14 cellular contexts compared by ENCODE assay signal in the genomic region with DNA sequence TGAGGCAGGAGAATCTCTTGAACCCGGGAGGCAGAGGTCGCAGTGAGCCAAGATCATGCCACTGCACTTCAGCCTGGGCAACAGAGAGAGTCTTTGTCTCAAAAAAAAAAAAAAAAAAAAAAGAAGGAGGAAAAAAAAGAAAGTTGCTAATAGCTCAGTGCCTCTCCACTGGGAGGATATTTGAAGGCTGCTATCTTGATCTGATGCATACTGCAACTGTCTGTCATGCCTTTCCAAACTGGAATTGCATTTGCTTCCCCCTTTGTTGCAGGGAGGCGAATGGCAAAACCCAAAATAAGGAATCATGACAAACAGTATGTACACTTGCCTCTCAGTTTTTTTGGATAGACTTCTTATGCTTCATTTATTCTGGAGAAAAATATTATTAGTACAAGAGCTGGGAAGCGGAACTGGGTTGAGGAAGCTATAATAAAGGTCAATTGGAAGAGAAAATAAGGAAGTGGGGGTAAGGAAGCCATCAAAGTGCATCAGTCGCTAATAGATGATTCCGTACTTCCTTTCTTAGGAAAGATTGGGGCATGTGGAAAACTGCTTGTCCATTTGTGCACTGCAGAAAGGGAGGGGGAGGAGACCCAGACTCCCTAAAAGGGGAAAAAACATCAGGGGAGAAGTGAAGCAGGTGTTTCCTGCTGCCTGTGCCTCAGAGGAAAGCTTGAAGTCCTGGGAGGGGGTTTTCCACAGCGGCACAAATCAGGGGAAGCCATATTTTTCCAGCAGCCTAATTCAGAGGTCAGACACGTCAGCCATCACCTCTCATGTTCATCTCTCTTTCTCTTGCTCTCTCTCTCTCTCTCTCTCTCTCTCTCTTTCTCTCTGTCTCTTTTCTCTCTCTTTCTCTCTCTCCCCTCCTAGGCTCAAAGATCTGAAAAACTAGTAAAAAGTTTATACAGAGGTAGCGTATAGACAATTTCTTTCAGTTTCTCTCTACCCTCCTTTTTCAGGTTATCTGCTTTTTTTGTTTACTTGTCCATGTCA.
DNase-seq lines count a peak whose midpoint lies in the region; ATAC-seq, FAIRE-seq and TF ChIP-seq lines count a peak whose summit lies in the region.
"Had no signal": no experiment of that assay in that cellular context is flagged by ENCODE, and none has a peak within 500 bp of the region (broad histone marks: within the 10 kb centered on the region; RNA-seq: fewer than 3 reads in every experiment).

No MANE protein-coding gene starts in this region.

- TF ChIP-seq POLR2A in GM12892 (IDR thresholded peaks at IDR 0.05; ENCODE audit: low read depth, low read length): no peak

- FAIRE-seq in GM12892 (lab: Jason Lieb, UNC): peak; percentile 21
- FAIRE-seq: H54, keratinocyte had no signal

- no peak overlapping the region for H2BK15ac ChIP-seq in mesenchymal stem cell (ENCODE audit: low read depth, poor library complexity, severe bottlenecking)

- 67% methylated on average over 8 of the region's 9 CpGs for WGBS in mesenchymal stem cell

- H3K18ac ChIP-seq in mesenchymal stem cell (ENCODE audit: low read depth in 1 of 2, low read length in 2 of 2): peak overlapping the region; percentile 23 to 91

- peaks cover 20% of the 10 kb centered on the region for H3K4me1 Mint-ChIP-seq in activated CD8-positive, alpha-beta T cell treated with anti-CD3 and anti-CD28 coated beads for 36 hours (ENCODE audit: low read depth)

- peak overlapping the region; percentile 43 to 91 (median 89) for H3K4me2 ChIP-seq in BLaER1 treated with 17β-estradiol and CSF1 and Interleukin-3, amounts not matched to agents 10 nM and 100 nM
- H3K4me2 ChIP-seq in mesenchymal stem cell (ENCODE audit: low read length, poor library complexity, severe bottlenecking): no peak overlapping the region

- peak overlapping the region; percentile 23 for H4K8ac ChIP-seq in mesenchymal stem cell (ENCODE audit: low read length)

- CTCF ChIA-PET in activated CD8-positive, alpha-beta T cell treated with anti-CD3 and anti-CD28 coated beads for 36 hours (lab: Charles Lee): interaction anchor here (1.2 to 1.4 kb wide), 2 partner anchors 350 to 463 kb away, joined by 3 to 5 read pairs; no protein-coding TSS in a partner anchor

- H3K4me1 ChIP-seq in BLaER1 treated with 17β-estradiol and CSF1 and Interleukin-3, amounts not matched to agents 10 nM and 100 nM: peaks cover 29 to 43% (median 38%) of the 10 kb centered on the region in 10 experiments
- peaks cover 4% of the 10 kb centered on the region for H3K4me1 ChIP-seq in mesenchymal stem cell (ENCODE audit: control insufficient read depth, insufficient read depth, low read depth, low read length)
- H3K4me1 ChIP-seq in HAP-1: peaks cover 7% of the 10 kb centered on the region; the same call in 1 of the 2 replicates

- peak overlapping the region in 2 of 11 experiments; percentile 5 to 12; a peak in 2 of 22 replicates for H3K27ac ChIP-seq in BLaER1 treated with 17β-estradiol and CSF1 and Interleukin-3, amounts not matched to agents 10 nM and 100 nM
- H3K27ac ChIP-seq in mesenchymal stem cell (ENCODE audit: low read length, poor library complexity, severe bottlenecking): no peak overlapping the region

- no peak overlapping the region for H3K23ac ChIP-seq in mesenchymal stem cell (ENCODE audit: low read length in 2 of 2)

- DNase-seq in GM12892 (ENCODE audit: insufficient read length): no peak
- peak; percentile 9 for DNase-seq in activated CD8-positive, alpha-beta T cell treated with anti-CD3 and anti-CD28 coated beads for 36 hours
- DNase-seq in mesenchymal stem cell: peak; percentile 52
- DNase-seq in HAP-1 (ENCODE audit: low spot score in 2 of 2): no peak
- no peak for DNase-seq in RKO (ENCODE audit: low spot score)
- DNase-seq: activated T-cell treated with anti-CD3 and anti-CD28 coated beads, Interleukin-2, amount 50 U/mL, for 4 hours; CD4-positive, alpha-beta T cell; central memory CD4-positive, alpha-beta T cell; NCI-H2029 had no signal

- H3K9ac ChIP-seq in BLaER1 treated with 17β-estradiol and CSF1 and Interleukin-3, amounts not matched to agents 10 nM and 100 nM: no peak overlapping the region
- H3K9ac ChIP-seq in mesenchymal stem cell (ENCODE audit: low read length): no peak overlapping the region

- H4K20me1 ChIP-seq in BLaER1 treated with 17β-estradiol and CSF1 and Interleukin-3, amounts not matched to agents 10 nM and 100 nM: peaks cover 0 to 41% (median 0%) of the 10 kb centered on the region in 11 experiments; a peak in 4 of 22 replicates

- H3K79me1 ChIP-seq in mesenchymal stem cell (replicated peaks; ENCODE audit: low read length, poor library complexity, severe bottlenecking): no peaks in the 10 kb centered on the region

- H2BK12ac ChIP-seq in mesenchymal stem cell (ENCODE audit: low read length in 2 of 2): peak overlapping the region; percentile 81 to 84

- no peaks in the 10 kb centered on the region for H3K36me3 ChIP-seq in BLaER1 treated with 17β-estradiol and CSF1 and Interleukin-3, amounts not matched to agents 10 nM and 100 nM
- H3K36me3 ChIP-seq in mesenchymal stem cell (ENCODE audit: control insufficient read depth in 1 of 2, insufficient read depth in 2 of 2, low read depth in 1 of 2, low read length in 2 of 2) (no peaks in the 10 kb centered on the region), HAP-1 (replicated peaks) (no peaks in the 10 kb centered on the region)

- H3K9me3 ChIP-seq in BLaER1 treated with 17β-estradiol and CSF1 and Interleukin-3, amounts not matched to agents 10 nM and 100 nM (replicated peaks in 1 of 11): peaks cover 0 to 5% (median 0%) of the 10 kb centered on the region in 11 experiments; a peak in 1 of 22 replicates
- H3K9me3 ChIP-seq in mesenchymal stem cell (ENCODE audit: control insufficient read depth, low read length) (no peaks in the 10 kb centered on the region), HAP-1 (no peaks in the 10 kb centered on the region)

- in situ Hi-C loops in HAP-1 (cut with MboI; ENCODE audit: low sequenced_read_pairs): no loop called here

- H3K27ac Mint-ChIP-seq in activated CD8-positive, alpha-beta T cell treated with anti-CD3 and anti-CD28 coated beads for 36 hours: peak overlapping the region; percentile 47
- H3K27ac Mint-ChIP-seq: CD4-positive, alpha-beta T cell had no signal

- H2AK5ac ChIP-seq in mesenchymal stem cell (ENCODE audit: low read length, severe bottlenecking): no peak overlapping the region

- ATAC-seq in activated CD8-positive, alpha-beta T cell treated with anti-CD3 and anti-CD28 coated beads for 36 hours: no peak
- no peak for ATAC-seq in HG02973 (IDR thresholded peaks at IDR 0.05; ENCODE audit: unreplicated experiment)
- no peak for ATAC-seq in GM18868 (IDR thresholded peaks at IDR 0.05; ENCODE audit: unreplicated experiment)
- ATAC-seq: activated T-cell treated with anti-CD3 and anti-CD28 coated beads, Interleukin-2, amount 50 U/mL, for 4 hours had no signal

- H3K4ac ChIP-seq in mesenchymal stem cell (ENCODE audit: low read depth in 1 of 2, low read length in 2 of 2): peak overlapping the region in 1 of 2 experiments; percentile 47

- H3K4me3 Mint-ChIP-seq in activated CD8-positive, alpha-beta T cell treated with anti-CD3 and anti-CD28 coated beads for 36 hours: peak overlapping the region; percentile 9
- H3K4me3 Mint-ChIP-seq: activated T-cell treated with anti-CD3 and anti-CD28 coated beads, Interleukin-2, amount 50 U/mL, for 4 hours; CD4-positive, alpha-beta T cell had no signal

- peaks cover 1% of the 10 kb centered on the region for H3K9me3 Mint-ChIP-seq in activated CD8-positive, alpha-beta T cell treated with anti-CD3 and anti-CD28 coated beads for 36 hours
- H3K9me3 Mint-ChIP-seq: activated T-cell treated with anti-CD3 and anti-CD28 coated beads, Interleukin-2, amount 50 U/mL, for 4 hours; CD4-positive, alpha-beta T cell had no signal

- intact Hi-C loops in activated CD8-positive, alpha-beta T cell treated with anti-CD3 and anti-CD28 coated beads for 36 hours (cut with micrococcal nuclease): no loop called here

- no peak overlapping the region for H2BK5ac ChIP-seq in mesenchymal stem cell (ENCODE audit: low read depth, low read length, poor library complexity, severe bottlenecking)

- no peak for TF ChIP-seq CTCF in activated CD8-positive, alpha-beta T cell treated with anti-CD3 and anti-CD28 coated beads for 36 hours (IDR thresholded peaks at IDR 0.05)

- no peak overlapping the region for H4K91ac ChIP-seq in mesenchymal stem cell (ENCODE audit: low read length)

- H2BK120ac ChIP-seq in mesenchymal stem cell (ENCODE audit: low read depth, low read length): peak overlapping the region; percentile 45

- peaks cover 4% of the 10 kb centered on the region for H3K27me3 Mint-ChIP-seq in activated CD8-positive, alpha-beta T cell treated with anti-CD3 and anti-CD28 coated beads for 36 hours

- H3K14ac ChIP-seq in mesenchymal stem cell (ENCODE audit: low read length in 2 of 2): no peak overlapping the region

- no peak overlapping the region for H2AFZ ChIP-seq in mesenchymal stem cell (ENCODE audit: low read depth, low read length)

- H3K4me3 ChIP-seq in BLaER1 treated with 17β-estradiol and CSF1 and Interleukin-3, amounts not matched to agents 10 nM and 100 nM: peak overlapping the region in 2 of 10 experiments; percentile 16 to 18; a peak in 3 of 20 replicates
- H3K4me3 ChIP-seq in mesenchymal stem cell (ENCODE audit: insufficient read depth in 1 of 2, low read depth in 1 of 2, low read length in 2 of 2): no peak overlapping the region
- no peak overlapping the region for H3K4me3 ChIP-seq in HAP-1

- POLR2A ChIA-PET in activated CD8-positive, alpha-beta T cell treated with anti-CD3 and anti-CD28 coated beads for 36 hours (lab: Charles Lee): no interaction called here

- H3K36me3 Mint-ChIP-seq in activated CD8-positive, alpha-beta T cell treated with anti-CD3 and anti-CD28 coated beads for 36 hours (ENCODE audit: low read depth): no peaks in the 10 kb centered on the region

- H3K27me3 ChIP-seq in BLaER1 treated with 17β-estradiol and CSF1 and Interleukin-3, amounts not matched to agents 10 nM and 100 nM: peaks cover 0 to 99% (median 0%) of the 10 kb centered on the region in 11 experiments; a peak in 9 of 22 replicates
- H3K27me3 ChIP-seq in mesenchymal stem cell (ENCODE audit: control insufficient read depth in 1 of 2, insufficient read depth in 1 of 2, low read length in 2 of 2): no peaks in the 10 kb centered on the region
- H3K27me3 ChIP-seq in HAP-1 (ENCODE audit: low read depth): no peaks in the 10 kb centered on the region

Comparison
In these comparisons a context has a peak if more than half of its experiments do, and no peak if none do; other contexts are left out.
1. DNase-seq: peak in activated CD8-positive, alpha-beta T cell treated with anti-CD3 and anti-CD28 coated beads for 36 hours (single experiment) and mesenchymal stem cell (single experiment); none in GM12892 (single experiment), HAP-1 (0 of 2) and RKO (single experiment).